In the genomic region with DNA sequence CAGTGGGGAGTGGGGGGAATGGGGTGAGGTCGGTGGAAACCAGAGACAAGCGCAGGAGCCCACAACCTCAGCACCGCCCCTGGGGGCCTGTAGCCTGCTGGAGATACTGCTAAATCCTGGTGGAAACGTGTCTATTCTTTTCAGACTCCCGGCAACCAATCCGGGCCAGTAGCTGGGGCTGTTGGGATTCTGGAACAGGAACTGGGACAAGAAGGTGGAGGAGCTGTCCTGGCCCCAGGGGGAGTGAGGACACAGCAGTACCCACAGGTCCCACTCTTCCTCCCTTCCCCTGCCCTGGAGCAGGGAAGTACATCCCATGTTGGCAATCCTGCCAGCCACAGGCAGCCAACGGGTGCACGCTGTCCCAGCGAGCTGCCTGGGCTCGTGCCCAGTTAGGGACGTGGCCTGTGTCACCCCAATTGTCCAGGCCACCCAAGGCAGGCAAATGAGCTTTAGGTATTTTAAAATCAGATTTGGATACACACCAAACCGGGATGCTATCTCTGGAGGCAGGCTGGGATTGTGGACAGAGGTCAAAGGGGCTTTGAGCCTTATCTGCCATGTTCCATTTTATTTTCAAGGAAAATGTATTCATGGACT, we compare ENCODE assay signal across 13 cellular contexts. TPM values are rescaled to one million over a fixed set of nuclear protein-coding genes. Genes with fewer than 3 reads are reported as not detected.
DNase-seq lines count a peak whose midpoint lies in the region; ATAC-seq and TF ChIP-seq lines count a peak whose summit lies in the region.
"Had no signal": no experiment of that assay in that cellular context is flagged by ENCODE, and none has a peak within 500 bp of the region (broad histone marks: within the 10 kb centered on the region; RNA-seq: fewer than 3 reads in every experiment).

No MANE protein-coding gene starts in this region.

- no peaks in the 10 kb centered on the region for H3K27me3 ChIP-seq in dorsolateral prefrontal cortex
- no peaks in the 10 kb centered on the region for H3K27me3 ChIP-seq in right lobe of liver
- no peaks in the 10 kb centered on the region for H3K27me3 ChIP-seq in skeletal muscle tissue (ENCODE audit: control insufficient read depth in 3 of 3, insufficient read depth in 3 of 3, low read length in 3 of 3)
- no peaks in the 10 kb centered on the region for H3K27me3 ChIP-seq in foreskin keratinocyte
- H3K27me3 ChIP-seq: SJCRH30 had no signal

- H3K4me1 ChIP-seq in right lobe of liver (peaks cover 5 to 68% (median 39%) of the 10 kb centered on the region in 4 donors), skeletal muscle tissue (ENCODE audit: control insufficient read depth in 3 of 3, insufficient read depth in 3 of 3, low read length in 3 of 3) (peaks cover 43 to 51% (median 49%) of the 10 kb centered on the region in 3 donors), foreskin keratinocyte (peaks cover 4% of the 10 kb centered on the region)

- no peaks in the 10 kb centered on the region for H3K9me3 ChIP-seq in right lobe of liver
- no peaks in the 10 kb centered on the region for H3K9me3 ChIP-seq in skeletal muscle tissue (ENCODE audit: control insufficient read depth in 3 of 3, low read length in 3 of 3)
- H3K9me3 ChIP-seq: SJCRH30 had no signal

- H3K9ac ChIP-seq in skeletal muscle tissue (ENCODE audit: low read depth in 1 of 3, low read length in 3 of 3) = peak overlapping the region in 1 of 3 donors; percentile 45

- DNase-seq in M059J (ENCODE audit: low read depth) (peak; percentile 58), dorsolateral prefrontal cortex (peak; percentile 23 to 81 (median 72)), right lobe of liver (peak; percentile 91 to 97 (median 96)), NCI-H1105 treated with DMSO at 0.1 percent for 48 hours (lab: John Stamatoyannopoulos, UW) (no peak), UCSD-AML1 (lab: John Stamatoyannopoulos, UW; ENCODE audit: unreplicated experiment) (no peak), SIG-M5 (lab: John Stamatoyannopoulos, UW) (no peak), foreskin keratinocyte (no peak)
- DNase-seq: CD4-positive, alpha-beta memory T cell; NCI-H446 treated with DMSO at 0.1 percent for 48 hours; retina had no signal

- TF ChIP-seq CTCF in dorsolateral prefrontal cortex (IDR thresholded peaks at IDR 0.05 in 54 of 56, conservative IDR thresholded peaks at IDR 0.05 in 2 of 56; ENCODE audit: low read depth in 1 of 56, partially characterized antibody in 56 of 56) = peak in 8 of 56 donors; percentile 6 to 35 (median 12)
- no peak for TF ChIP-seq CTCF in right lobe of liver (IDR thresholded peaks at IDR 0.05)
- no peak for TF ChIP-seq CTCF in foreskin keratinocyte (conservative IDR thresholded peaks at IDR 0.05)

- H3K27ac ChIP-seq in dorsolateral prefrontal cortex (peak overlapping the region; percentile 1 to 98 (median 92)), right lobe of liver (peak overlapping the region; percentile 68 to 89 (median 76)), skeletal muscle tissue (ENCODE audit: low read depth, low read length) (peak overlapping the region; percentile 55), foreskin keratinocyte (no peak overlapping the region)

- ATAC-seq in right lobe of liver (peak; percentile 69 to 86 (median 78)), foreskin keratinocyte (no peak)
- ATAC-seq: HCT116 had no signal

- intact Hi-C loops in dorsolateral prefrontal cortex (cut with DNase I) = loop anchor here in 1 of 2 donors (2.0 kb wide), 1 partner anchor 16 kb away; no protein-coding TSS in a partner anchor
- intact Hi-C loops in right lobe of liver (cut with DNase I) = loop anchor here (10.0 kb wide), 1 partner anchor 154 kb away; a partner anchor contains a TSS

- no peaks in the 10 kb centered on the region for H3K36me3 ChIP-seq in right lobe of liver
- no peaks in the 10 kb centered on the region for H3K36me3 ChIP-seq in skeletal muscle tissue (ENCODE audit: control insufficient read depth in 3 of 3, insufficient read depth in 3 of 3, low read length in 3 of 3)
- H3K36me3 ChIP-seq: SJCRH30 had no signal

- peak; percentile 86 for TF ChIP-seq POLR2A in right lobe of liver (IDR thresholded peaks at IDR 0.05)

- H3K4me3 ChIP-seq in dorsolateral prefrontal cortex (peak overlapping the region in 1 of 59 donors; percentile 9), right lobe of liver (peak overlapping the region in 2 of 3 donors; percentile 5 to 22), skeletal muscle tissue (ENCODE audit: low read length in 3 of 3) (peak overlapping the region in 1 of 3 donors; percentile 13)
- H3K4me3 ChIP-seq: SJCRH30 had no signal

- WGBS in right lobe of liver (ENCODE audit: insufficient coverage, low coverage, low lambda C conversion rate, missing lambda C conversion rate) = 14% methylated on average over 4 of the region's 12 CpGs

RNA-seq across cellular contexts. Expression of a gene that starts 51.8 kb away (rescaled TPM):
- 6.5 and 12.1 TPM in 2 replicates for total RNA-seq in M059J (2014; rRNA removed; shearing (Covaris generic))
- 10 to 100 TPM; 18.3 to 36.0 (median 26.0) TPM for total RNA-seq in dorsolateral prefrontal cortex
- total RNA-seq in right lobe of liver = 10 to 100 TPM; 17.5 to 34.7 (median 20.2) TPM
- total RNA-seq in skeletal muscle tissue = 10.4 TPM
- 21.0 and 23.8 TPM in 2 replicates for total RNA-seq in foreskin keratinocyte
- 21.8 and 23.1 TPM in 2 replicates for polyA plus RNA-seq in foreskin keratinocyte

Comparison
In these comparisons a context has a peak if more than half of its experiments do, and no peak if none do; other contexts are left out.
1. DNase-seq: peak in M059J (single experiment), dorsolateral prefrontal cortex (10 of 10) and right lobe of liver (3 of 3); none in NCI-H1105 treated with DMSO at 0.1 percent for 48 hours (single experiment), UCSD-AML1 (single experiment), SIG-M5 (single experiment) and foreskin keratinocyte (0 of 2).